Comparison of ENCODE assay signal across 1 cellular context in genomic region chr9:33418090-33418489, GRCh38.
TF ChIP-seq lines count a peak whose summit lies in the region.

No MANE protein-coding gene starts in this region.

TF ChIP-seq in HCT116, 20 proteins besides CTCF, POLR2A, EP300 and RAD21 (continued from another document):
- no peak for TF ChIP-seq ELF1 (IDR thresholded peaks at IDR 0.05; ENCODE audit: borderline replicate concordance, low read depth)
- TF ChIP-seq ZBTB33 (IDR thresholded peaks at IDR 0.05; ENCODE audit: extremely low read depth, insufficient replicate concordance, low read length) = no peak
